ENCODE assay signal across 20 cellular contexts in the genomic region with DNA sequence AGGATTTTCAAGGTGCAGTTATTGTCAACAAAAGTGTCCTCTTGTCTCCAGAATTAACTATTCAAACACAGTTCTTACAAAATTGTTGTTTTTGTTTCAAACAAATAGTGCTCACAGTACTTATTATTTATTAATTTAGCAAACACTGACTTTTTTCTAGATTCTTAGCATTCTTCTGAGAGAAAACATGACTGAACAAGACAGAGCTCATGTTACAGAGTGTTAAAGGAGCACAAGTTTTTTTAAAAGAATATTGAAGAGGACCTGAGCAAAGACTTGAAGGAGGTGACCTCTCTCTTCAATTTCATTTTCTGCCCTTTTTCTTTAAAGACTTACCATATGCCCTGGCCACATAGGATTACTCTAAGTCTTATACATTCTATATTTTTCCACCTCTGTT.
DNase-seq lines count a peak whose midpoint lies in the region; ATAC-seq, FAIRE-seq and TF ChIP-seq lines count a peak whose summit lies in the region.
"Had no signal": no experiment of that assay in that cellular context is flagged by ENCODE, and none has a peak within 500 bp of the region (broad histone marks: within the 10 kb centered on the region; RNA-seq: fewer than 3 reads in every experiment).

No MANE protein-coding gene starts in this region.

- H3K4me1 ChIP-seq in SK-N-SH (ENCODE audit: control insufficient read depth in 1 of 2, insufficient read depth in 2 of 2, low read depth in 1 of 2, low read length in 1 of 2) (no peaks in the 10 kb centered on the region), astrocyte (ENCODE audit: insufficient read depth, low read length) (no peaks in the 10 kb centered on the region), fibroblast of lung (ENCODE audit: control insufficient read depth, extremely low read depth, insufficient read depth, low read length) (no peaks in the 10 kb centered on the region)
- H3K4me1 ChIP-seq: BLaER1, Caco-2 had no signal

- no peak for TF ChIP-seq RAD21 in SK-N-SH (IDR thresholded peaks at IDR 0.05; ENCODE audit: low read length)

- no peak for TF ChIP-seq CTCF in SK-N-SH (IDR thresholded peaks at IDR 0.05)
- TF ChIP-seq CTCF in astrocyte (IDR thresholded peaks at IDR 0.05; ENCODE audit: insufficient read depth, low read depth, low read length): no peak
- TF ChIP-seq CTCF in fibroblast of lung (conservative IDR thresholded peaks at IDR 0.05 in 1 of 2, IDR thresholded peaks at IDR 0.05 in 1 of 2; ENCODE audit: low read depth in 1 of 2, low read length in 2 of 2): no peak
- TF ChIP-seq CTCF in osteocyte (IDR thresholded peaks at IDR 0.05): no peak

- H3F3A ChIP-seq in SK-N-SH (replicated peaks; ENCODE audit: insufficient read depth): no peaks in the 10 kb centered on the region

- no peaks in the 10 kb centered on the region for H3K36me3 ChIP-seq in SK-N-SH (replicated peaks in 1 of 2; ENCODE audit: control insufficient read depth in 1 of 2, insufficient read depth in 2 of 2, low read length in 1 of 2)
- H3K36me3 ChIP-seq in astrocyte (ENCODE audit: insufficient read depth, low read length): no peaks in the 10 kb centered on the region
- H3K36me3 ChIP-seq in fibroblast of lung (ENCODE audit: control insufficient read depth, insufficient read depth, low read length): no peaks in the 10 kb centered on the region
- H3K36me3 ChIP-seq: BLaER1 had no signal

- H4K20me1 ChIP-seq in SK-N-SH (ENCODE audit: insufficient read depth) (no peaks in the 10 kb centered on the region), astrocyte (ENCODE audit: insufficient read depth, low read length) (no peaks in the 10 kb centered on the region), fibroblast of lung (ENCODE audit: control insufficient read depth, extremely low read depth, insufficient read depth, low read length) (no peaks in the 10 kb centered on the region)
- H4K20me1 ChIP-seq: BLaER1 had no signal

- POLR2A ChIA-PET in SK-N-SH (lab: Yijun Ruan, JAX): no interaction called here

- H3K27ac Mint-ChIP-seq in astrocyte (ENCODE audit: unreplicated experiment) (no peak overlapping the region), osteocyte (ENCODE audit: unreplicated experiment) (peak overlapping the region; percentile 0)
- H3K27ac Mint-ChIP-seq: CD8-positive, alpha-beta memory T cell; H9 had no signal

- CTCF ChIA-PET in SK-N-SH (lab: Yijun Ruan, JAX): interaction anchor here (0.6 kb wide), 1 partner anchor 41 kb away, joined by 5 read pairs; no protein-coding TSS in a partner anchor

- no peaks in the 10 kb centered on the region for H3K9me2 ChIP-seq in SK-N-SH

- H3K9me3 Mint-ChIP-seq in astrocyte (ENCODE audit: unreplicated experiment): peaks cover 2% of the 10 kb centered on the region
- peaks cover 12% of the 10 kb centered on the region for H3K9me3 Mint-ChIP-seq in osteocyte (ENCODE audit: unreplicated experiment)

- H3K4me3 ChIP-seq in SK-N-SH (ENCODE audit: low read depth in 2 of 2, low read length in 1 of 2) (no peak overlapping the region), astrocyte (ENCODE audit: insufficient read depth, low read depth, low read length) (no peak overlapping the region), fibroblast of lung (replicated peaks in 1 of 4; ENCODE audit: control extremely low read depth in 1 of 4, insufficient read depth in 1 of 4, low read depth in 3 of 4, low read length in 4 of 4) (no peak overlapping the region)
- H3K4me3 ChIP-seq: BLaER1 had no signal

- no peak overlapping the region; a peak in 1 of 4 replicates for H3K27ac ChIP-seq in SK-N-SH (ENCODE audit: low read depth in 2 of 2, low read length in 1 of 2)
- H3K27ac ChIP-seq in astrocyte (ENCODE audit: low read depth, low read length): no peak overlapping the region
- H3K27ac ChIP-seq in fibroblast of lung (ENCODE audit: insufficient read depth, low read length): no peak overlapping the region
- H3K27ac ChIP-seq: 22Rv1, BLaER1, HL-60 had no signal

- H3K27me3 ChIP-seq in SK-N-SH (ENCODE audit: insufficient read depth) (no peaks in the 10 kb centered on the region), astrocyte (ENCODE audit: insufficient read depth, low read length) (no peaks in the 10 kb centered on the region), fibroblast of lung (ENCODE audit: control insufficient read depth, insufficient read depth, low read length) (no peaks in the 10 kb centered on the region)
- H3K27me3 ChIP-seq: BLaER1 had no signal

- H3K4me1 Mint-ChIP-seq in astrocyte (ENCODE audit: low read depth, unreplicated experiment) (peaks cover 6% of the 10 kb centered on the region), osteocyte (ENCODE audit: unreplicated experiment) (peaks cover 11% of the 10 kb centered on the region)
- H3K4me1 Mint-ChIP-seq: CD8-positive, alpha-beta memory T cell had no signal

- no peak for FAIRE-seq in astrocyte (lab: Jason Lieb, UNC)
- FAIRE-seq: GM12892, GM19239 had no signal

- H3K79me2 ChIP-seq in SK-N-SH (ENCODE audit: insufficient read depth) (no peaks in the 10 kb centered on the region), astrocyte (ENCODE audit: insufficient read depth, low read length) (no peaks in the 10 kb centered on the region), fibroblast of lung (ENCODE audit: control insufficient read depth, insufficient read depth, low read length) (no peaks in the 10 kb centered on the region)

- H3K36me3 Mint-ChIP-seq in astrocyte (ENCODE audit: low read depth, unreplicated experiment) (no peaks in the 10 kb centered on the region), osteocyte (ENCODE audit: unreplicated experiment) (no peaks in the 10 kb centered on the region)
- H3K36me3 Mint-ChIP-seq: CD8-positive, alpha-beta memory T cell had no signal

- peak; percentile 51; the same call in 2 of the 3 replicates for ATAC-seq in SK-N-SH treated with all-trans-retinoic acid at 6 μM for 48 hours
- ATAC-seq in HG03432 (IDR thresholded peaks at IDR 0.05; ENCODE audit: unreplicated experiment): no peak
- ATAC-seq in GM18858 (IDR thresholded peaks at IDR 0.05; ENCODE audit: unreplicated experiment): no peak

- H3K27me3 Mint-ChIP-seq in astrocyte (ENCODE audit: low read depth, unreplicated experiment): no peaks in the 10 kb centered on the region
- H3K27me3 Mint-ChIP-seq in osteocyte (ENCODE audit: unreplicated experiment): peaks cover 4% of the 10 kb centered on the region
- H3K27me3 Mint-ChIP-seq: CD8-positive, alpha-beta memory T cell had no signal

- H3K4me2 ChIP-seq in SK-N-SH: no peak overlapping the region
- no peak overlapping the region for H3K4me2 ChIP-seq in astrocyte (ENCODE audit: low read length)
- H3K4me2 ChIP-seq in fibroblast of lung (ENCODE audit: extremely low read depth, insufficient read depth, low read length): no peak overlapping the region
- H3K4me2 ChIP-seq: BLaER1 had no signal

- H3K4me3 Mint-ChIP-seq in astrocyte (ENCODE audit: unreplicated experiment) (no peak overlapping the region), osteocyte (ENCODE audit: unreplicated experiment) (no peak overlapping the region)
- H3K4me3 Mint-ChIP-seq: CD8-positive, alpha-beta memory T cell; H9 had no signal

- TF ChIP-seq EP300 in SK-N-SH (IDR thresholded peaks at IDR 0.05; ENCODE audit: borderline replicate concordance in 1 of 2, low read depth in 1 of 2, low read length in 1 of 2): no peak

- H3K9me3 ChIP-seq in SK-N-SH (0 out of 2 replicates have a peak, but pooled peaks cover 6% of the 10 kb centered on the region), astrocyte (ENCODE audit: insufficient read depth, low read depth, low read length) (peaks cover 3% of the 10 kb centered on the region), fibroblast of lung (ENCODE audit: control insufficient read depth, insufficient read depth, low read depth, low read length) (no peaks in the 10 kb centered on the region)
- H3K9me3 ChIP-seq: BLaER1, Caco-2 had no signal

- no peak overlapping the region for H2AFZ ChIP-seq in SK-N-SH (ENCODE audit: low read depth)
- no peak overlapping the region for H2AFZ ChIP-seq in astrocyte (ENCODE audit: low read depth, low read length)
- H2AFZ ChIP-seq in fibroblast of lung (ENCODE audit: low read length): no peak overlapping the region

- DNase-seq in SK-N-SH: no peak
- DNase-seq in astrocyte (ENCODE audit: low read depth): peak; percentile 22
- peak; percentile 32 to 38 for DNase-seq in fibroblast of lung (ENCODE audit: low read depth in 2 of 2)
- no peak for DNase-seq in osteocyte (ENCODE audit: extremely low spot score, unreplicated experiment)
- DNase-seq in SHP77 treated with DMSO at 0.1 percent for 48 hours (lab: John Stamatoyannopoulos, UW): no peak
- DNase-seq: AML-193; Caco-2; CD8-positive, alpha-beta memory T cell; DND-41; GDM1; GOT3; H9 had no signal

- H3K9ac ChIP-seq in SK-N-SH (no peak overlapping the region), astrocyte (ENCODE audit: low read length) (no peak overlapping the region), fibroblast of lung (ENCODE audit: insufficient read depth, low read length) (no peak overlapping the region)
- H3K9ac ChIP-seq: BLaER1 had no signal

TF ChIP-seq in SK-N-SH treated with all-trans-retinoic acid at 6 μM for 48 hours, 23 proteins besides CTCF, POLR2A, EP300 and RAD21 (continues in another document):
- TF ChIP-seq CSDC2 (CRISPR knock-in tag; IDR thresholded peaks at IDR 0.05) (no peak), ARNTL (CRISPR knock-in tag; IDR thresholded peaks at IDR 0.05; ENCODE audit: borderline replicate concordance, low read depth) (no peak), TCF4 (CRISPR knock-in tag; IDR thresholded peaks at IDR 0.05; ENCODE audit: borderline replicate concordance) (no peak)

TF ChIP-seq in SK-N-SH, 30 proteins besides CTCF, POLR2A, EP300 and RAD21:
- no peak for TF ChIP-seq TAF1 (IDR thresholded peaks at IDR 0.05; ENCODE audit: borderline replicate concordance, low read depth, low read length)
- TF ChIP-seq USF1 (IDR thresholded peaks at IDR 0.05; ENCODE audit: borderline replicate concordance, low read depth): no peak
- no peak for TF ChIP-seq ELF1 (IDR thresholded peaks at IDR 0.05)
- TF ChIP-seq JUND (IDR thresholded peaks at IDR 0.05): no peak
- TF ChIP-seq EZH2phosphoT487 (IDR thresholded peaks at IDR 0.05; ENCODE audit: borderline replicate concordance, low read depth): no peak
- TF ChIP-seq FOXM1 (IDR thresholded peaks at IDR 0.05; ENCODE audit: low read depth): no peak
- no peak for TF ChIP-seq RFX5 (IDR thresholded peaks at IDR 0.05; ENCODE audit: low read length)

Comparison
In these comparisons a context has a peak if more than half of its experiments do, and no peak if none do; other contexts are left out.
1. DNase-seq: peak in astrocyte (single experiment) and fibroblast of lung (2 of 2); none in SK-N-SH (single experiment), osteocyte (single experiment) and SHP77 treated with DMSO at 0.1 percent for 48 hours (single experiment).